In the genomic region with DNA sequence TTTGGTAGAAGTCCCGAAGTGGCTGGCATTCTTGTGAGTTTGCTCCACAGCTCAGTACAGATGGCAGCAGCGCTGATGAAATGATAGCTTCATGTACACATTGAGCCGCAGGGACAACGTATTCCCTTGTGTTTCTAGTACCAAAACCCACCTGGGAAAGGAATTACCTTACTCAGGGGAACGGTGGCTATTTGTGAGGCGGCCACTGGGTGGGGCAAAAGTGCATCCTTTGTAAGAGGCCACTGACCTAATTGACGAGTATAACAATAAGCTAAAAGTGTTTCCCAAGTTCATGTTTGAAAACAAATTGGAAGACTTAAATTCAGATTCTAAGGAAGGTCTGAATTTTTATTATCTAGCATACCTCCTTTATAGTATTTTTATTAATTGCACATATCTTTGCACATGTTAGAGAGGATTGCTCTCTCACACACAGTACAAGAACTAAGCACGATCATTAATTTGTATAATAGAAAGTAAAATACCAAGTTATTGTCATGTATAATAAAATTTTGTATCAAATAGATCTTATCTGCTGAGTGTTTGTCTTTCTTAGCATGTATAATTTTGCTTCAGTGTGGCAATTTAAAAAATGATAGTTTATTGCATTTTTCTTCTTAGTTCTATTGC, we compare ENCODE assay signal across 8 cellular contexts. TPM values are rescaled to one million over a fixed set of nuclear protein-coding genes. Genes with fewer than 3 reads are reported as not detected.
DNase-seq lines count a peak whose midpoint lies in the region; ATAC-seq and TF ChIP-seq lines count a peak whose summit lies in the region.

No MANE protein-coding gene starts in this region.

- H3K27me3 Mint-ChIP-seq in T-helper 17 cell: no peaks in the 10 kb centered on the region

- H3K4me3 ChIP-seq in DND-41 (ENCODE audit: low read depth in 1 of 2, low read length in 2 of 2) (no peak overlapping the region), LNCaP clone FGC (ENCODE audit: low read depth, low read length) (no peak overlapping the region)

- H3K36me3 ChIP-seq in DND-41 (ENCODE audit: insufficient read depth, low read length): no peaks in the 10 kb centered on the region

- H3K4me1 ChIP-seq in DND-41 (ENCODE audit: insufficient read depth, low read length): no peaks in the 10 kb centered on the region

- H3K27ac Mint-ChIP-seq in T-helper 17 cell: no peak overlapping the region

- H3K36me3 Mint-ChIP-seq in T-helper 17 cell (ENCODE audit: low read depth): no peaks in the 10 kb centered on the region

- no peaks in the 10 kb centered on the region for H3K9me3 ChIP-seq in DND-41 (ENCODE audit: insufficient read depth, low read length, severe bottlenecking)
- H3K9me3 ChIP-seq in T-helper 17 cell (ENCODE audit: control insufficient read depth, low read length, poor library complexity, severe bottlenecking): no peaks in the 10 kb centered on the region

- H3K27me3 ChIP-seq in DND-41 (ENCODE audit: insufficient read depth, low read length, poor library complexity): no peaks in the 10 kb centered on the region

- H2AFZ ChIP-seq in DND-41 (ENCODE audit: low read depth, low read length): no peak overlapping the region

- no peak overlapping the region for H3K4me2 ChIP-seq in DND-41 (ENCODE audit: insufficient read depth, low read length)

- no peak overlapping the region for H3K27ac ChIP-seq in DND-41 (ENCODE audit: low read length)

- no peak overlapping the region for H3K4me3 Mint-ChIP-seq in T-helper 17 cell

- TF ChIP-seq CTCF in DND-41 (IDR thresholded peaks at IDR 0.05; ENCODE audit: borderline replicate concordance, extremely low read depth, low read length, poor library complexity, severe bottlenecking): peak; percentile 49
- TF ChIP-seq CTCF in LNCaP clone FGC (IDR thresholded peaks at IDR 0.05; ENCODE audit: control insufficient read depth, extremely low read depth, insufficient read depth): peak; percentile 86

- H3K79me2 ChIP-seq in DND-41 (ENCODE audit: insufficient read depth, low read length): no peaks in the 10 kb centered on the region

- DNase-seq in DND-41 (no peak), LNCaP clone FGC (ENCODE audit: low read depth) (peak; percentile 35), SHP77 treated with DMSO at 0.1 percent for 48 hours (lab: John Stamatoyannopoulos, UW) (peak; percentile 77), left lobe of liver (ENCODE audit: low spot score) (no peak), T-helper 17 cell (no peak), GM19238 (ENCODE audit: insufficient read length, low spot score) (no peak), activated gamma-delta T cell treated with Interleukin-2 at 50 U/mL for 16 hours (no peak)
- no peak for DNase-seq in central memory CD4-positive, alpha-beta T cell

- H4K20me1 ChIP-seq in DND-41 (ENCODE audit: insufficient read depth, low read length): no peaks in the 10 kb centered on the region

- ATAC-seq in DND-41 (ENCODE audit: insufficient read depth, low read depth): no peak
- ATAC-seq in left lobe of liver: peak; percentile 66
- ATAC-seq in T-helper 17 cell: no peak

- no peak overlapping the region for H3K9ac ChIP-seq in DND-41 (ENCODE audit: low read depth, low read length)

- no peaks in the 10 kb centered on the region for H3K4me1 Mint-ChIP-seq in T-helper 17 cell

RNA-seq across cellular contexts. Expression of gene CDH7, which starts 25.3 kb away (rescaled TPM):
- total RNA-seq in left lobe of liver (not detected), T-helper 17 cell (not detected)

Comparison
In these comparisons a context has a peak if more than half of its experiments do, and no peak if none do; other contexts are left out.
1. DNase-seq: peak in LNCaP clone FGC (single experiment) and SHP77 treated with DMSO at 0.1 percent for 48 hours (single experiment); none in DND-41 (single experiment), left lobe of liver (single experiment), central memory CD4-positive, alpha-beta T cell (single experiment), T-helper 17 cell (0 of 3), GM19238 (single experiment) and activated gamma-delta T cell treated with Interleukin-2 at 50 U/mL for 16 hours (single experiment).